22 cellular contexts compared by ENCODE assay signal in genomic region chr9:116694892-116695291, GRCh38.
"Had no signal": no experiment of that assay in that cellular context is flagged by ENCODE, and none has a peak within 500 bp of the region (broad histone marks: within the 10 kb centered on the region; RNA-seq: fewer than 3 reads in every experiment).

No MANE protein-coding gene starts in this region.

- H3K27me3 ChIP-seq: esophagus muscularis mucosa, gastroesophageal sphincter, ovary, suprapubic skin, tibial artery, upper lobe of right lung had no signal

- H3K27ac Mint-ChIP-seq: effector memory CD8-positive, alpha-beta T cell; naive thymus-derived CD8-positive, alpha-beta T cell; progenitor cell of endocrine pancreas; stimulated activated effector memory CD8-positive, alpha-beta T cell treated with anti-CD3 and anti-CD28 coated beads, Interleukin-12 subunit alpha, Interleukin-12 subunit beta, amount 100 ng/mL, for 72 hours had no signal

- H3K9me3 Mint-ChIP-seq: dendritic cell treated with granulocyte-macrophage colony-stimulating factor and Interleukin-4, amounts not matched to agents 40 ng/mL and 50 ng/mL, for 4 days; effector memory CD8-positive, alpha-beta T cell; neural crest cell; stimulated activated effector memory CD8-positive, alpha-beta T cell treated with anti-CD3 and anti-CD28 coated beads, Interleukin-12 subunit alpha, Interleukin-12 subunit beta, amount 100 ng/mL, for 72 hours had no signal

- ATAC-seq: effector memory CD8-positive, alpha-beta T cell; gastroesophageal sphincter; left lobe of liver; mucosa of descending colon; naive thymus-derived CD8-positive, alpha-beta T cell; right cardiac atrium; stimulated activated effector memory CD8-positive, alpha-beta T cell treated with anti-CD3 and anti-CD28 coated beads, Interleukin-12 subunit alpha, Interleukin-12 subunit beta, amount 100 ng/mL, for 72 hours; stimulated activated naive CD8-positive, alpha-beta T cell treated with anti-CD3 and anti-CD28 coated beads, Interleukin-15, Interleukin-2, amounts not matched to agents 100 U/mL and 50 U/mL, for 24 hours had no signal

- H3K27ac ChIP-seq: epithelial cell of prostate, esophagus muscularis mucosa, gastroesophageal sphincter, ovary, suprapubic skin, tibial artery, upper lobe of right lung had no signal

- H3K27me3 Mint-ChIP-seq: dendritic cell treated with granulocyte-macrophage colony-stimulating factor and Interleukin-4, amounts not matched to agents 40 ng/mL and 50 ng/mL, for 4 days; effector memory CD8-positive, alpha-beta T cell; naive thymus-derived CD8-positive, alpha-beta T cell; progenitor cell of endocrine pancreas had no signal

- H3K4me3 ChIP-seq: esophagus muscularis mucosa, gastroesophageal sphincter, mucosa of descending colon, ovary, smooth muscle cell, suprapubic skin, tibial artery, upper lobe of right lung had no signal

- FAIRE-seq: colon had no signal

- H3K4me3 Mint-ChIP-seq: dendritic cell treated with granulocyte-macrophage colony-stimulating factor and Interleukin-4, amounts not matched to agents 40 ng/mL and 50 ng/mL, for 4 days; effector memory CD8-positive, alpha-beta T cell; naive thymus-derived CD8-positive, alpha-beta T cell; neural crest cell; stimulated activated effector memory CD8-positive, alpha-beta T cell treated with anti-CD3 and anti-CD28 coated beads, Interleukin-12 subunit alpha, Interleukin-12 subunit beta, amount 100 ng/mL, for 72 hours had no signal

- H3K9me3 ChIP-seq: esophagus muscularis mucosa, gastroesophageal sphincter, mucosa of descending colon, ovary, suprapubic skin, tibial artery, upper lobe of right lung had no signal

- DNase-seq: effector memory CD8-positive, alpha-beta T cell; mammary epithelial cell; mucosa of descending colon; naive thymus-derived CD8-positive, alpha-beta T cell; ovary; right cardiac atrium; stimulated activated CD4-positive, alpha-beta T cell treated with anti-CD3 and anti-CD28 coated beads, Interleukin-2, amount 100 ng/mL, for 48 hours; stimulated activated CD8-positive, alpha-beta memory T cell treated with anti-CD3 and anti-CD28 coated beads, Interleukin-4, amount 100 ng/mL, for 48 hours; stimulated activated naive CD8-positive, alpha-beta T cell treated with anti-CD3 and anti-CD28 coated beads, Interleukin-15, Interleukin-2, amounts not matched to agents 100 U/mL and 50 U/mL, for 24 hours; upper lobe of right lung had no signal
